ENCODE assay signal across 9 cellular contexts in the genomic region with DNA sequence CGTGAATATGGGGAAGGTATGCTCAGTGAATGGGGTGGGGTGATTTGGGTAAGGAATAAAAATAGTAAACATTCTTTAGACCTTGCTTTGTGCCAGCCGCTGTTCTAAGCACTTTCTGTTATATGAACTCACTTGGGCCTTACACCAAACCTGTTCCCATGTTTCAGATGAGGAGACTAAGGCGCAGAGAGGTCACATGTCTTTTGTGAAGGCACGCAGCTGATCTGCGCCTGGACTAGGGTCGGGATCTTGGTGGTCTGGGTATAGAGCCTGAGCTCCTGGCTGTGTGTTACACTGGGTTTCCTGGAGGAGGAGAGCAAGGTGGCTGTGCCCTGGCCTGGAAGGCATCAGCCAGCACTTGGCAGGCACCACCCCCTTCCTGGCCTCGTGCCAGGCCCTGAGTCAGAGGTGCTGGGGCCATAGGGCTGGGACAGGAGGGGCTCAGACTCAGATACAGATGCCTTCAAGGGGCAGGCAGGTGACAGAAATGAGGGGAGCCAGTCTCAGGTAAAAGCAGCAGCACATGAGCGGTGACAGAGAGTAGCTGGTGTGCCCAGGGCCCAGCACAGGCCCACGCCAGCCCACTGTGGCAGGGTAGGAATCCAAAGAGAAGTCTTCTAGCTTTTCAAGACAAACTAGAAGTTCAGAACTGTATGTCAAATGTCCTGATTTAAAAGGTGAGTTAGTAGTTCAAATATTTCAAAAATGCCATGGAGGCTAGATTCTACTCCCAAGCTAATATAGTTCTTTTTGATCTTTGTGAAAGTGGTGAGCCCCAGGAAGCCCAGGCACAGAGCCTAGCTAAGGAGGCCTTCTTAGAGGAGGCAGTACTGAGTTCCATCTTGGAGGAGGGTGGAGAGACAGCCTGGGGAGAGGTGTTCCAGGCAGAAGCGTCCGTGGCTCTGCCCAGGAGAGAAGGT.
A peak's percentile ranks its signal among the peaks of the same experiment; 100 is the strongest.
DNase-seq lines count a peak whose midpoint lies in the region; TF ChIP-seq lines count a peak whose summit lies in the region.
"Had no signal": no experiment of that assay in that cellular context is flagged by ENCODE, and none has a peak within 500 bp of the region (broad histone marks: within the 10 kb centered on the region; RNA-seq: fewer than 3 reads in every experiment).

No MANE protein-coding gene starts in this region.

- no peaks in the 10 kb centered on the region for H3K9me3 ChIP-seq in SJCRH30 (replicated peaks)
- H3K9me3 ChIP-seq in uterus, result no peaks in the 10 kb centered on the region

- TF ChIP-seq CTCF in HFFc6 (IDR thresholded peaks at IDR 0.05), result no peak
- no peak for TF ChIP-seq CTCF in uterus (IDR thresholded peaks at IDR 0.05)

- H3K36me3 ChIP-seq in SJCRH30, result no peaks in the 10 kb centered on the region
- H3K36me3 ChIP-seq in uterus, result no peaks in the 10 kb centered on the region

- DNase-seq in 8988T (peak; percentile 79), HFFc6 (peak; percentile 53), SJCRH30 (peak; percentile 73 to 80), cerebellar cortex (ENCODE audit: low spot score) (peak; percentile 50), myocyte (ENCODE audit: low read depth) (peak; percentile 71), uterus (peak; percentile 52 to 72), middle frontal gyrus (ENCODE audit: extremely low spot score, low spot score) (no peak), midbrain (lab: John Stamatoyannopoulos, UW) (no peak)

- no peak overlapping the region for H3K27ac ChIP-seq in SJCRH30
- peak overlapping the region; percentile 75 to 83 for H3K27ac ChIP-seq in uterus

- intact Hi-C loops in uterus (cut with DNase I; ENCODE audit: low total_unique reads), result no loop called here

- H3K27me3 Mint-ChIP-seq in HFFc6 (ENCODE audit: insufficient read depth), result peaks cover 2% of the 10 kb centered on the region
- H3K27me3 Mint-ChIP-seq: activated naive CD4-positive, alpha-beta T cell treated with anti-CD3 and anti-CD28 coated beads, Interleukin-2, amount 50 U/mL, for 24 hours had no signal

- H3K4me3 Mint-ChIP-seq in HFFc6, result no peak overlapping the region; the same call in 1 of the 2 replicates
- H3K4me3 Mint-ChIP-seq: activated naive CD4-positive, alpha-beta T cell treated with anti-CD3 and anti-CD28 coated beads, Interleukin-2, amount 50 U/mL, for 24 hours had no signal

- H3K4me1 ChIP-seq in SJCRH30 (peaks cover 21% of the 10 kb centered on the region), uterus (peaks cover 9 to 19% of the 10 kb centered on the region in 2 donors)

- H3K9me3 Mint-ChIP-seq in HFFc6, result no peaks in the 10 kb centered on the region
- H3K9me3 Mint-ChIP-seq: activated naive CD4-positive, alpha-beta T cell treated with anti-CD3 and anti-CD28 coated beads, Interleukin-2, amount 50 U/mL, for 24 hours had no signal

- no peaks in the 10 kb centered on the region for H3K27me3 ChIP-seq in SJCRH30
- H3K27me3 ChIP-seq in uterus, result no peaks in the 10 kb centered on the region

- H3K36me3 Mint-ChIP-seq in HFFc6 (ENCODE audit: low read depth), result no peaks in the 10 kb centered on the region

- TF ChIP-seq POLR2A in uterus (IDR thresholded peaks at IDR 0.05), result no peak

- no peak overlapping the region for H3K4me3 ChIP-seq in SJCRH30
- H3K4me3 ChIP-seq in uterus, result no peak overlapping the region

- H3K4me1 Mint-ChIP-seq in HFFc6 (ENCODE audit: low read depth), result peaks cover 25% of the 10 kb centered on the region

- peak overlapping the region; percentile 27 for H3K27ac Mint-ChIP-seq in HFFc6
- H3K27ac Mint-ChIP-seq: activated naive CD4-positive, alpha-beta T cell treated with anti-CD3 and anti-CD28 coated beads, Interleukin-2, amount 50 U/mL, for 24 hours had no signal

Comparison
In these comparisons a context has a peak if more than half of its experiments do, and no peak if none do; other contexts are left out.
1. DNase-seq: peak in 8988T (single experiment), HFFc6 (single experiment), SJCRH30 (2 of 2), cerebellar cortex (single experiment), myocyte (single experiment) and uterus (2 of 2); none in middle frontal gyrus (single experiment) and midbrain (single experiment).